Comparison of ENCODE assay signal across 17 cellular contexts in genomic region chr11:107666911-107667568, GRCh38. TPM values are rescaled to one million over a fixed set of nuclear protein-coding genes. Genes with fewer than 3 reads are reported as not detected.
"Had no signal": no experiment of that assay in that cellular context is flagged by ENCODE, and none has a peak within 500 bp of the region (broad histone marks: within the 10 kb centered on the region; RNA-seq: fewer than 3 reads in every experiment).

No MANE protein-coding gene starts in this region.

- ATAC-seq: foreskin keratinocyte; left ventricle myocardium superior; naive thymus-derived CD8-positive, alpha-beta T cell; right cardiac atrium; stimulated activated naive B cell treated with anti-CD40 and anti-IgM and Interleukin-4, amounts not matched to agents 10 μg/mL and 1 μg/mL and 100 μg/mL, for 72 hours; stimulated activated naive CD8-positive, alpha-beta T cell treated with anti-CD3 and anti-CD28 coated beads, Interleukin-15, amount 100 ng/mL, for 72 hours had no signal

- H3K36me3 ChIP-seq: ovary, transverse colon had no signal

- FAIRE-seq: colon, kidney had no signal

- DNase-seq: cerebellar nuclear complex; foreskin keratinocyte; kidney; left cardiac atrium; left ventricle myocardium superior; mesenchymal stem cell; naive thymus-derived CD8-positive, alpha-beta T cell; nucleus accumbens; ovary; right cardiac atrium; stimulated activated CD4-positive, alpha-beta T cell treated with anti-CD3 and anti-CD28 coated beads, Interleukin-4, amount 100 ng/mL, for 24 hours; stimulated activated naive B cell treated with anti-CD40 and anti-IgM and Interleukin-4, amounts not matched to agents 10 μg/mL and 1 μg/mL and 100 μg/mL, for 72 hours; stimulated activated naive CD8-positive, alpha-beta T cell treated with anti-CD3 and anti-CD28 coated beads, Interleukin-15, amount 100 ng/mL, for 72 hours; testis; transverse colon had no signal

- H3K27ac ChIP-seq: foreskin keratinocyte, ovary, testis, transverse colon had no signal

- H3K27me3 ChIP-seq: ovary, testis, transverse colon had no signal

- H3K4me1 ChIP-seq: foreskin keratinocyte, testis, transverse colon had no signal

- H3K4me3 ChIP-seq: lung, ovary, testis, transverse colon had no signal

RNA-seq across cellular contexts. Expression of gene SLN, which starts 44.8 kb away (rescaled TPM):
- polyA plus RNA-seq: foreskin keratinocyte; naive thymus-derived CD8-positive, alpha-beta T cell had no signal
